Comparison of ENCODE assay signal across 19 cellular contexts in genomic region chr9:131214457-131214856, GRCh38.
DNase-seq lines count a peak whose midpoint lies in the region; ATAC-seq, FAIRE-seq and TF ChIP-seq lines count a peak whose summit lies in the region.
"Had no signal": no experiment of that assay in that cellular context is flagged by ENCODE, and none has a peak within 500 bp of the region (broad histone marks: within the 10 kb centered on the region; RNA-seq: fewer than 3 reads in every experiment).

No MANE protein-coding gene starts in this region.

- FAIRE-seq in endothelial cell of umbilical vein (lab: Jason Lieb, UNC) = no peak
- FAIRE-seq: D721Med had no signal

- H3K27ac ChIP-seq in SJCRH30 (peak overlapping the region; percentile 22; the same call in 1 of the 2 replicates), endothelial cell of umbilical vein (ENCODE audit: insufficient read depth, low read depth, low read length) (peak overlapping the region; percentile 65), testis (peak overlapping the region in 1 of 2 donors; percentile 21)
- H3K27ac ChIP-seq: neural progenitor cell had no signal

- peak; percentile 2 for TF ChIP-seq POLR2A in endothelial cell of umbilical vein (IDR thresholded peaks at IDR 0.05; ENCODE audit: low read depth, low read length)
- TF ChIP-seq POLR2A in testis (IDR thresholded peaks at IDR 0.05) = no peak

- dilution Hi-C loops in endothelial cell of umbilical vein (cut with MboI; ENCODE audit: extremely low pct_ligation_motif_present, low sequenced_read_pairs) = no loop called here

- 0 out of 2 replicates have a peak, but pooled peaks cover 3% of the 10 kb centered on the region for H3K4me1 ChIP-seq in SJCRH30
- H3K4me1 ChIP-seq in endothelial cell of umbilical vein (ENCODE audit: control insufficient read depth, extremely low read depth, insufficient read depth, low read length) = peaks cover 38% of the 10 kb centered on the region
- H3K4me1 ChIP-seq in testis = peaks cover 10% of the 10 kb centered on the region

- no peaks in the 10 kb centered on the region for H4K20me1 ChIP-seq in endothelial cell of umbilical vein (replicated peaks; ENCODE audit: control insufficient read depth, extremely low read depth, insufficient read depth, low read length)

- no peaks in the 10 kb centered on the region for H3K27me3 ChIP-seq in SJCRH30
- H3K27me3 ChIP-seq in endothelial cell of umbilical vein (ENCODE audit: control insufficient read depth in 2 of 2, insufficient read depth in 2 of 2, low read length in 2 of 2) = no peaks in the 10 kb centered on the region
- no peaks in the 10 kb centered on the region for H3K27me3 ChIP-seq in testis
- H3K27me3 ChIP-seq: neural progenitor cell had no signal

- H3K9me3 Mint-ChIP-seq in nephron (peaks cover 23% of the 10 kb centered on the region), chondrocyte (ENCODE audit: low read depth) (peaks cover 23% of the 10 kb centered on the region)

- no peaks in the 10 kb centered on the region; the same call in 1 of the 2 replicates for H3K9me3 ChIP-seq in SJCRH30 (replicated peaks)
- no peaks in the 10 kb centered on the region for H3K9me3 ChIP-seq in endothelial cell of umbilical vein (replicated peaks; ENCODE audit: control insufficient read depth, insufficient read depth, low read length)
- H3K9me3 ChIP-seq in testis = no peaks in the 10 kb centered on the region

- WGBS in testis, 2 donors = 30 to 33% methylated on average over 4 of the region's 4 CpGs

- CTCF ChIA-PET in endothelial cell of umbilical vein (lab: Charles Lee) = interaction anchor here (0.7 to 3.4 kb wide), 16 partner anchors 9 to 136 kb away, joined by 3 to 20 read pairs (median 7); partner anchors contain the start of gene FAM78A

- intact Hi-C loops in endothelial cell of umbilical vein (cut with micrococcal nuclease) (no loop called here), testis (cut with DNase I; ENCODE audit: low total_unique reads) (no loop called here), left colon (cut with DNase I, micrococcal nuclease) (no loop called here)

- POLR2A ChIA-PET in endothelial cell of umbilical vein (lab: Charles Lee) = interaction anchor here (0.9 to 1.7 kb wide), 6 partner anchors 24 to 117 kb away, joined by 3 to 5 read pairs (median 4); no protein-coding TSS in a partner anchor

- no TSS peak for BruUV-seq in endothelial cell of umbilical vein (replicated peaks; lab: Mats Ljungman, UMichigan)

- no peaks in the 10 kb centered on the region for H3K9me1 ChIP-seq in endothelial cell of umbilical vein (replicated peaks; ENCODE audit: control insufficient read depth, extremely low read depth, insufficient read depth, low read length)

- no peaks in the 10 kb centered on the region for H3K27me3 Mint-ChIP-seq in nephron (ENCODE audit: low read depth)
- no peaks in the 10 kb centered on the region for H3K27me3 Mint-ChIP-seq in chondrocyte (ENCODE audit: low read depth)

- TF ChIP-seq CTCF in AG10803 (conservative IDR thresholded peaks at IDR 0.05; ENCODE audit: low read length) (no peak), endothelial cell of umbilical vein (IDR thresholded peaks at IDR 0.05; ENCODE audit: extremely low read depth in 1 of 2, insufficient read depth in 1 of 2, low read depth in 1 of 2, low read length in 2 of 2) (no peak), nephron (IDR thresholded peaks at IDR 0.05; ENCODE audit: unreplicated experiment in 3 of 3) (no peak), testis (IDR thresholded peaks at IDR 0.05) (no peak), chondrocyte (IDR thresholded peaks at IDR 0.05) (no peak)

- H3K27ac Mint-ChIP-seq in nephron (peak overlapping the region; percentile 26 to 48 (median 40)), chondrocyte (ENCODE audit: unreplicated experiment) (no peak overlapping the region)
- H3K27ac Mint-ChIP-seq: CD14-positive monocyte; neural progenitor cell; T-helper 1 cell treated with Interleukin-12 subunit alpha and Interleukin-12 subunit beta and Interleukin-4 antibody, amounts not matched to agents 30 μg/mL and 1 μg/mL, for 36 hours had no signal

- H3K4me3 Mint-ChIP-seq in nephron = no peak overlapping the region
- no peak overlapping the region for H3K4me3 Mint-ChIP-seq in chondrocyte (ENCODE audit: unreplicated experiment)
- H3K4me3 Mint-ChIP-seq: CD14-positive monocyte; neural progenitor cell; T-helper 1 cell treated with Interleukin-12 subunit alpha and Interleukin-12 subunit beta and Interleukin-4 antibody, amounts not matched to agents 30 μg/mL and 1 μg/mL, for 36 hours had no signal

- H3K4me1 Mint-ChIP-seq in nephron = peaks cover 19% of the 10 kb centered on the region
- peaks cover 16% of the 10 kb centered on the region for H3K4me1 Mint-ChIP-seq in chondrocyte (ENCODE audit: low read depth)

- H3K79me2 ChIP-seq in endothelial cell of umbilical vein (ENCODE audit: control insufficient read depth, insufficient read depth, low read length) = no peaks in the 10 kb centered on the region

- peaks cover 74% of the 10 kb centered on the region for H3K36me3 Mint-ChIP-seq in nephron (ENCODE audit: low read depth)
- peaks cover 25% of the 10 kb centered on the region for H3K36me3 Mint-ChIP-seq in chondrocyte (ENCODE audit: low read depth)

- H3K4me3 ChIP-seq in AG10803 (ENCODE audit: low read length) (no peak overlapping the region), SJCRH30 (no peak overlapping the region), endothelial cell of umbilical vein (replicated peaks in 1 of 3; ENCODE audit: insufficient read depth in 1 of 3, low read depth in 1 of 3, low read length in 3 of 3) (peak overlapping the region in 1 of 3 experiments; percentile 11), testis (no peak overlapping the region)
- H3K4me3 ChIP-seq: neural progenitor cell had no signal

- no peak for ATAC-seq in left colon

- H3K36me3 ChIP-seq in SJCRH30 = peaks cover 32% of the 10 kb centered on the region
- peaks cover 2% of the 10 kb centered on the region in 2 experiments for H3K36me3 ChIP-seq in endothelial cell of umbilical vein (ENCODE audit: control insufficient read depth in 2 of 2, extremely low read depth in 1 of 2, insufficient read depth in 2 of 2, low read length in 2 of 2)
- H3K36me3 ChIP-seq in testis (ENCODE audit: low read depth, missing control alignments) = no peaks in the 10 kb centered on the region
- H3K36me3 ChIP-seq: neural progenitor cell had no signal

- peak overlapping the region; percentile 56 for H3K4me2 ChIP-seq in endothelial cell of umbilical vein (ENCODE audit: insufficient read depth, low read length)
- H3K4me2 ChIP-seq: neural progenitor cell had no signal

- H2AFZ ChIP-seq in endothelial cell of umbilical vein (ENCODE audit: low read depth, low read length) = no peak overlapping the region
- H2AFZ ChIP-seq: neural progenitor cell had no signal

- DNase-seq in AG10803 (ENCODE audit: low read depth) (peak; percentile 23), SJCRH30 (no peak), endothelial cell of umbilical vein (ENCODE audit: low read depth, low spot score) (no peak), testis (no peak), chondrocyte (ENCODE audit: low spot score) (no peak), 8988T (no peak), left colon (no peak)
- DNase-seq: ACHN; activated CD4-positive, alpha-beta T cell treated with anti-CD3 and anti-CD28 coated beads for 48 hours; activated effector memory CD4-positive, alpha-beta T cell treated with anti-CD3 and anti-CD28 coated beads, Interleukin-2, amount 50 U/mL, for 16 hours; erythroblast; NCI-H774; SHP77 treated with DMSO at 0.1 percent for 48 hours; stimulated activated CD4-positive, alpha-beta T cell treated with anti-CD3 and anti-CD28 coated beads, Interleukin-12 subunit alpha, Interleukin-12 subunit beta, amount 100 ng/mL, for 4 hours had no signal

- no peak overlapping the region for H3K9ac ChIP-seq in endothelial cell of umbilical vein (replicated peaks; ENCODE audit: extremely low read depth, insufficient read depth, low read length)
- H3K9ac ChIP-seq: neural progenitor cell had no signal

TF ChIP-seq in endothelial cell of umbilical vein, 7 proteins besides CTCF, POLR2A, EP300 and RAD21:
- no peak for TF ChIP-seq EZH2 (IDR thresholded peaks at IDR 0.05; ENCODE audit: borderline replicate concordance, low read depth, low read length, severe bottlenecking)
- TF ChIP-seq FOS (IDR thresholded peaks at IDR 0.05; ENCODE audit: borderline replicate concordance, insufficient read depth, low read length) = no peak
- no peak for TF ChIP-seq POLR2AphosphoS5 (IDR thresholded peaks at IDR 0.05; ENCODE audit: insufficient read depth, low read depth, low read length)
- no peak for TF ChIP-seq MAX (IDR thresholded peaks at IDR 0.05; ENCODE audit: insufficient read depth, insufficient read length)
- TF ChIP-seq JUN (IDR thresholded peaks at IDR 0.05; ENCODE audit: borderline replicate concordance, insufficient read depth, insufficient read length, low read depth) = no peak
- no peak for TF ChIP-seq MYC (IDR thresholded peaks at IDR 0.05; ENCODE audit: low read depth, low read length)
- TF ChIP-seq GATA2 (IDR thresholded peaks at IDR 0.05; ENCODE audit: insufficient read depth, insufficient read length, low read depth, low read length) = no peak
